In genomic region chr3:109685084-109686079, GRCh38 we compare ENCODE assay signal across 10 cellular contexts.
DNase-seq lines count a peak whose midpoint lies in the region; ATAC-seq and TF ChIP-seq lines count a peak whose summit lies in the region.
"Had no signal": no experiment of that assay in that cellular context is flagged by ENCODE, and none has a peak within 500 bp of the region (broad histone marks: within the 10 kb centered on the region; RNA-seq: fewer than 3 reads in every experiment).

No MANE protein-coding gene starts in this region.

- H4K5ac ChIP-seq in H9 (ENCODE audit: insufficient read length, low read depth, low read length), result no peak overlapping the region

- H3K27me3 ChIP-seq in H9 (ENCODE audit: insufficient read depth, low read length), result no peaks in the 10 kb centered on the region
- no peaks in the 10 kb centered on the region for H3K27me3 ChIP-seq in CD8-positive, alpha-beta memory T cell (ENCODE audit: insufficient read depth, low read length, poor library complexity, severe bottlenecking)
- H3K27me3 ChIP-seq: cardiac muscle cell had no signal

- H3K9me3 Mint-ChIP-seq in H9, result peaks cover 7 to 11% of the 10 kb centered on the region in 2 experiments
- peaks cover 0 to 2% (median 0%) of the 10 kb centered on the region in 5 donors for H3K9me3 Mint-ChIP-seq in CD8-positive, alpha-beta memory T cell

- no peaks in the 10 kb centered on the region for H3K4me1 ChIP-seq in mucosa of descending colon (ENCODE audit: low read depth)
- no peaks in the 10 kb centered on the region for H3K4me1 ChIP-seq in H9 (ENCODE audit: insufficient read depth, low read length)
- no peaks in the 10 kb centered on the region for H3K4me1 ChIP-seq in CD8-positive, alpha-beta memory T cell (ENCODE audit: insufficient read depth, low read length)

- ATAC-seq in mucosa of descending colon, result peak; percentile 60

- H3K4me3 ChIP-seq in LNCaP clone FGC (ENCODE audit: low read depth, low read length) (no peak overlapping the region), mucosa of descending colon (no peak overlapping the region)
- H3K4me3 ChIP-seq in CD8-positive, alpha-beta memory T cell (ENCODE audit: low read length), result no peak overlapping the region
- H3K4me3 ChIP-seq: cardiac muscle cell had no signal

- H3K36me3 ChIP-seq in mucosa of descending colon (ENCODE audit: low read depth), result no peaks in the 10 kb centered on the region
- H3K36me3 ChIP-seq in CD8-positive, alpha-beta memory T cell (ENCODE audit: insufficient read depth, low read length), result no peaks in the 10 kb centered on the region
- H3K36me3 ChIP-seq: cardiac muscle cell had no signal

- H3K56ac ChIP-seq in H9 (ENCODE audit: insufficient read length, low read depth, low read length), result no peak overlapping the region

- H3K79me2 ChIP-seq in H9 (ENCODE audit: insufficient read depth, low read length), result no peaks in the 10 kb centered on the region

- no peak overlapping the region for H3K4me3 Mint-ChIP-seq in H9
- H3K4me3 Mint-ChIP-seq in CD8-positive, alpha-beta memory T cell, result no peak overlapping the region

- H4K8ac ChIP-seq in H9 (replicated peaks; ENCODE audit: insufficient read length, low read depth, low read length), result no peak overlapping the region

- no peak overlapping the region for H4K91ac ChIP-seq in H9 (ENCODE audit: insufficient read length, low read depth, low read length)

- H3K9me3 ChIP-seq in mucosa of descending colon (no peaks in the 10 kb centered on the region), H9 (ENCODE audit: control insufficient read depth, low read depth, low read length) (no peaks in the 10 kb centered on the region)
- no peaks in the 10 kb centered on the region for H3K9me3 ChIP-seq in CD8-positive, alpha-beta memory T cell (ENCODE audit: low read length)

- H3K27me3 Mint-ChIP-seq in H9 (ENCODE audit: low read depth), result no peaks in the 10 kb centered on the region
- H3K27me3 Mint-ChIP-seq in CD8-positive, alpha-beta memory T cell, result no peaks in the 10 kb centered on the region

- H3K79me1 ChIP-seq in H9 (ENCODE audit: insufficient read depth, low read depth, low read length, poor library complexity, severe bottlenecking), result no peaks in the 10 kb centered on the region

- TF ChIP-seq CTCF in LNCaP clone FGC (IDR thresholded peaks at IDR 0.05; ENCODE audit: control insufficient read depth, extremely low read depth, insufficient read depth) (no peak), mucosa of descending colon (IDR thresholded peaks at IDR 0.05) (no peak), H9 (conservative IDR thresholded peaks at IDR 0.05) (no peak)

- no peaks in the 10 kb centered on the region for H4K20me1 ChIP-seq in H9 (ENCODE audit: control insufficient read depth, insufficient read depth, insufficient read length)

- no CpG with 5 or more reads among the region's 5 CpGs for WGBS in H9 (ENCODE audit: extremely low coverage, insufficient read length, low lambda C conversion rate)

- H3K23me2 ChIP-seq in H9 (ENCODE audit: insufficient read length, low read depth, low read length, poor library complexity, severe bottlenecking), result no peaks in the 10 kb centered on the region

- H3K4me1 Mint-ChIP-seq in H9, result no peaks in the 10 kb centered on the region
- no peaks in the 10 kb centered on the region for H3K4me1 Mint-ChIP-seq in CD8-positive, alpha-beta memory T cell

- no peak overlapping the region for H3K4ac ChIP-seq in H9 (ENCODE audit: low read depth, low read length)

- no peak overlapping the region for H3K4me2 ChIP-seq in H9 (ENCODE audit: insufficient read depth, insufficient read length, low read length)

- no peak overlapping the region for H2BK120ac ChIP-seq in H9 (ENCODE audit: low read depth, low read length, poor library complexity, severe bottlenecking)

- no peak overlapping the region for H3K14ac ChIP-seq in H9 (ENCODE audit: insufficient read depth, low read length)

- H2BK12ac ChIP-seq in H9 (ENCODE audit: insufficient read length, low read depth, low read length), result no peak overlapping the region

- in situ Hi-C loops in ACHN (cut with HindIII; ENCODE audit: low pct_ligation_motif_present, low pct_unique_long_range_greater_than_20kb, low sequenced_read_pairs), result no loop called here

- H3K23ac ChIP-seq in H9 (ENCODE audit: insufficient read length, low read depth, low read length), result no peak overlapping the region

- H3T11ph ChIP-seq in H9 (ENCODE audit: low read length), result no peak overlapping the region

- H2BK15ac ChIP-seq in H9 (ENCODE audit: low read depth, low read length), result no peak overlapping the region

- no peak overlapping the region for H3K27ac ChIP-seq in H9 (ENCODE audit: insufficient read length, low read depth, low read length)
- no peak overlapping the region for H3K27ac ChIP-seq in CD8-positive, alpha-beta memory T cell (ENCODE audit: low read depth, low read length)
- H3K27ac ChIP-seq: cardiac muscle cell had no signal

- CTCF ChIA-PET in CD8-positive, alpha-beta memory T cell (lab: Charles Lee), result no interaction called here

- H3K9ac ChIP-seq in H9 (ENCODE audit: extremely low read depth, insufficient read length, low read length), result no peak overlapping the region

- no peak overlapping the region for H2AFZ ChIP-seq in H9 (ENCODE audit: low read length)

- H2BK5ac ChIP-seq in H9 (ENCODE audit: insufficient read length, low read length), result no peak overlapping the region

- H2BK20ac ChIP-seq in H9 (ENCODE audit: low read depth, low read length, poor library complexity, severe bottlenecking), result no peak overlapping the region

- intact Hi-C loops in mucosa of descending colon (cut with DNase I, micrococcal nuclease), result no loop called here

- no peak overlapping the region for H2AK5ac ChIP-seq in H9 (ENCODE audit: insufficient read length, low read length)

- H3K27ac Mint-ChIP-seq in H9, result no peak overlapping the region
- no peak overlapping the region for H3K27ac Mint-ChIP-seq in CD8-positive, alpha-beta memory T cell

- DNase-seq in ACHN, result peak; percentile 93
- peak; percentile 6 for DNase-seq in LNCaP clone FGC (ENCODE audit: low read depth)
- DNase-seq in dermis blood vessel endothelial cell, result peak; percentile 20
- DNase-seq in mucosa of descending colon, result peak; percentile 16 to 58 (median 23)
- no peak for DNase-seq in H9
- no peak for DNase-seq in CD8-positive, alpha-beta memory T cell
- DNase-seq in cerebellum (ENCODE audit: low spot score), result no peak
- no peak for DNase-seq in activated T-cell treated with anti-CD3 and anti-CD28 coated beads, Interleukin-2, amount 50 U/mL, for 1 hour
- DNase-seq: DND-41 had no signal

- POLR2A ChIA-PET in CD8-positive, alpha-beta memory T cell (lab: Charles Lee), result no interaction called here

- peaks cover 4 to 7% (median 5%) of the 10 kb centered on the region in 3 experiments; a peak in 6 of 7 replicates for H3K36me3 Mint-ChIP-seq in H9 (ENCODE audit: insufficient read depth in 1 of 3, low read depth in 3 of 3)
- peaks cover 0 to 3% (median 0%) of the 10 kb centered on the region in 3 donors for H3K36me3 Mint-ChIP-seq in CD8-positive, alpha-beta memory T cell

- H3K18ac ChIP-seq in H9 (ENCODE audit: insufficient read length, low read depth, low read length), result no peak overlapping the region

Comparison
In these comparisons a context has a peak if more than half of its experiments do, and no peak if none do; other contexts are left out.
1. DNase-seq: peak in ACHN (single experiment), LNCaP clone FGC (single experiment), dermis blood vessel endothelial cell (single experiment) and mucosa of descending colon (3 of 3); none in H9 (single experiment), CD8-positive, alpha-beta memory T cell (0 of 5), cerebellum (single experiment) and activated T-cell treated with anti-CD3 and anti-CD28 coated beads, Interleukin-2, amount 50 U/mL, for 1 hour (single experiment).